8 cellular contexts compared by ENCODE assay signal in the genomic region with DNA sequence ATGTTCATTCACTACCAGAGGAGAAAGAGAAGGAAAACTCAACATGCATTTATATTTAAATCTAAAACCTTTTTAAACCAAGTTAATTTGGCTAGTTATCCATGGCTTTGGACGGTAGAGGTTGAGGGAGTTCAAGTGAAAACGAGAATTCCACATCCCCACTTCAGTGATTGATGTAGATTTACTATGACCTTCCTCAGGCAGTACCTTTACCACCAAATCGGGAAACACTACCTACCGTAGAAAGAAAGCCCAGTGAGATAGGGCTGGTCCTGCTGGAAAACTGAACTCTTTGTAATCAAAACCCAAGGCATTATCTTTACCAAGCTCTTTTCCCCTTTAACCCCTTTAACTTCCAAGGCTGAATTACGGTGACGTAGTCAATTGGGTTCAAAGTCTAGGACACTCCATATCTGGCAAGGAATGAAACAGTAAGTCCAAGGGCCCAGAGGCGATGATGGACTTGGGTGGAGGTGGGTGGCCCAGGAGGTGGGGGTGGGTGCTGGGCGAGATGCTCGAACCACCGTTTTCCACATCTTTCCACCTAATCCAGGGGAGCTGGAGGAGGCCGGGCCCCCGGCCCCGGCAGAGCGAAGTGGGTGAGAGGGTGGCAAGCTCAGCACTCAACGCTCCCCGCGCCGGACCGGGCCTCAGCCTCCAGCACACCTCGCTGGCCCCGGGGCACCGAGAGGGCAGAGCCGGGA. TPM values are rescaled to one million over a fixed set of nuclear protein-coding genes. Genes with fewer than 3 reads are reported as not detected.
DNase-seq lines count a peak whose midpoint lies in the region; ATAC-seq, FAIRE-seq and TF ChIP-seq lines count a peak whose summit lies in the region.

No MANE protein-coding gene starts in this region.

- peak overlapping the region; percentile 90 for H3K4me3 Mint-ChIP-seq in activated naive CD4-positive, alpha-beta T cell treated with anti-CD3 and anti-CD28 coated beads, Interleukin-2, amount 50 U/mL, for 24 hours
- peak overlapping the region; percentile 100 for H3K4me3 Mint-ChIP-seq in stimulated activated memory B cell treated with anti-CD40 and anti-IgM and Interleukin-4, amounts not matched to agents 10 μg/mL and 1 μg/mL and 100 μg/mL, for 72 hours

- no peak for DNase-seq in activated naive CD4-positive, alpha-beta T cell (lab: John Stamatoyannopoulos, UW)
- peak; percentile 36 for DNase-seq in NCI-H748 treated with DMSO at 0.1 percent for 48 hours (lab: John Stamatoyannopoulos, UW)
- DNase-seq in bronchial epithelial cell (ENCODE audit: low read depth), result peak; percentile 24
- DNase-seq in kidney glomerular epithelial cell (lab: John Stamatoyannopoulos, UW), result peak; percentile 33
- no peak for DNase-seq in activated CD4-positive, alpha-beta T cell treated with anti-CD3 and anti-CD28 coated beads for 48 hours

- H3K27ac Mint-ChIP-seq in activated naive CD4-positive, alpha-beta T cell treated with anti-CD3 and anti-CD28 coated beads, Interleukin-2, amount 50 U/mL, for 24 hours, result peak overlapping the region; percentile 93
- peak overlapping the region; percentile 99 for H3K27ac Mint-ChIP-seq in stimulated activated memory B cell treated with anti-CD40 and anti-IgM and Interleukin-4, amounts not matched to agents 10 μg/mL and 1 μg/mL and 100 μg/mL, for 72 hours

- no peak for TF ChIP-seq CTCF in bronchial epithelial cell (IDR thresholded peaks at IDR 0.05; ENCODE audit: insufficient read depth, low read length, severe bottlenecking)

- H3K36me3 Mint-ChIP-seq in activated naive CD4-positive, alpha-beta T cell treated with anti-CD3 and anti-CD28 coated beads, Interleukin-2, amount 50 U/mL, for 24 hours, result peaks cover 3% of the 10 kb centered on the region
- H3K36me3 Mint-ChIP-seq in stimulated activated memory B cell treated with anti-CD40 and anti-IgM and Interleukin-4, amounts not matched to agents 10 μg/mL and 1 μg/mL and 100 μg/mL, for 72 hours, result peaks cover 7% of the 10 kb centered on the region

- peak overlapping the region; percentile 68 for H3K4me3 ChIP-seq in bronchial epithelial cell (ENCODE audit: low read depth, low read length)

- no peaks in the 10 kb centered on the region for H3K27me3 Mint-ChIP-seq in activated naive CD4-positive, alpha-beta T cell treated with anti-CD3 and anti-CD28 coated beads, Interleukin-2, amount 50 U/mL, for 24 hours
- H3K27me3 Mint-ChIP-seq in stimulated activated memory B cell treated with anti-CD40 and anti-IgM and Interleukin-4, amounts not matched to agents 10 μg/mL and 1 μg/mL and 100 μg/mL, for 72 hours, result no peaks in the 10 kb centered on the region

- peaks cover 49% of the 10 kb centered on the region for H3K4me1 Mint-ChIP-seq in activated naive CD4-positive, alpha-beta T cell treated with anti-CD3 and anti-CD28 coated beads, Interleukin-2, amount 50 U/mL, for 24 hours
- H3K4me1 Mint-ChIP-seq in stimulated activated memory B cell treated with anti-CD40 and anti-IgM and Interleukin-4, amounts not matched to agents 10 μg/mL and 1 μg/mL and 100 μg/mL, for 72 hours, result peaks cover 38% of the 10 kb centered on the region

- FAIRE-seq in bronchial epithelial cell (lab: Jason Lieb, UNC), result no peak

- no peaks in the 10 kb centered on the region for H3K36me3 ChIP-seq in bronchial epithelial cell (ENCODE audit: control insufficient read depth, insufficient read depth, low read length)

- H3K27me3 ChIP-seq in bronchial epithelial cell (ENCODE audit: control insufficient read depth, insufficient read depth, low read length), result no peaks in the 10 kb centered on the region

- H3K9me3 Mint-ChIP-seq in activated naive CD4-positive, alpha-beta T cell treated with anti-CD3 and anti-CD28 coated beads, Interleukin-2, amount 50 U/mL, for 24 hours, result no peaks in the 10 kb centered on the region
- no peaks in the 10 kb centered on the region for H3K9me3 Mint-ChIP-seq in stimulated activated memory B cell treated with anti-CD40 and anti-IgM and Interleukin-4, amounts not matched to agents 10 μg/mL and 1 μg/mL and 100 μg/mL, for 72 hours

- ATAC-seq in HG02678 (IDR thresholded peaks at IDR 0.05; ENCODE audit: unreplicated experiment), result peak; percentile 10
- peak; percentile 44 for ATAC-seq in stimulated activated memory B cell treated with anti-CD40 and anti-IgM and Interleukin-4, amounts not matched to agents 10 μg/mL and 1 μg/mL and 100 μg/mL, for 72 hours

RNA-seq across cellular contexts. Expression of gene SEC23A, which starts 0.6 kb away (rescaled TPM):
- total RNA-seq in bronchial epithelial cell, result 140 and 211 TPM in 2 replicates

RNA-seq across cellular contexts. Expression of gene GEMIN2, which starts 11.7 kb away (rescaled TPM):
- total RNA-seq in bronchial epithelial cell, result 31.9 and 51.3 TPM in 2 replicates

Comparison
In these comparisons a context has a peak if more than half of its experiments do, and no peak if none do; other contexts are left out.
1. DNase-seq: peak in NCI-H748 treated with DMSO at 0.1 percent for 48 hours (single experiment), bronchial epithelial cell (single experiment) and kidney glomerular epithelial cell (single experiment); none in activated naive CD4-positive, alpha-beta T cell (0 of 4) and activated CD4-positive, alpha-beta T cell treated with anti-CD3 and anti-CD28 coated beads for 48 hours (single experiment).